Comparison of ENCODE assay signal across 21 cellular contexts in the genomic region with DNA sequence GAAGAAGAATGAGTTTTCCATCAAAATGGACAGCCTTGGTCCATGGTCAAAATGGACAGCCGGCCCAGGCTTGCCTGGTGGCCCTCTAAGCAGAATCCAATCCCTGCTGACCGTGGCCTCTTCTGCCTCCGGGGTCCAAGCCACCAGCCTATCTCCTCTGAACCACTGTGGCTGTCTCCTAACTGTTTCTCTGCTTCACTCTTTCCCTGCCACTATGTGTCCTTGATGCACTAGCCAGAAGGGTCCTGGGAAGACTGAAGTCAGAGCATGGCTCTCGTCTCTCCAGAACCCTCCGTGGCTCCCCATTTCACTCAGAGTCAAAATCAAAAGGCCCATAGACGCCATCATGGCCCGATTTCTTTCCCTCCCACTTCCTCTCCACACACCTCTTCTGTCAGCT. TPM values are rescaled to one million over a fixed set of nuclear protein-coding genes. Genes with fewer than 3 reads are reported as not detected.
DNase-seq lines count a peak whose midpoint lies in the region; TF ChIP-seq lines count a peak whose summit lies in the region.
"Had no signal": no experiment of that assay in that cellular context is flagged by ENCODE, and none has a peak within 500 bp of the region (broad histone marks: within the 10 kb centered on the region; RNA-seq: fewer than 3 reads in every experiment).

No MANE protein-coding gene starts in this region.

- H3K36me3 Mint-ChIP-seq in glutamatergic neuron (ENCODE audit: unreplicated experiment): peaks cover 5% of the 10 kb centered on the region
- H3K36me3 Mint-ChIP-seq: CD8-positive, alpha-beta T cell had no signal

- H3K4me2 ChIP-seq in BLaER1 treated with 17β-estradiol and CSF1 and Interleukin-3, amounts not matched to agents 10 nM and 100 nM: peak overlapping the region in 7 of 11 experiments; percentile 34 to 90 (median 79); a peak in 13 of 22 replicates
- no peak overlapping the region for H3K4me2 ChIP-seq in neuronal stem cell (ENCODE audit: insufficient read depth, low read length, poor library complexity, severe bottlenecking)

- WGBS in neuronal stem cell (ENCODE audit: extremely low coverage in 2 of 2, insufficient read length in 2 of 2, insufficient replicate concordance in 1 of 2), 2 donors: no CpG with 5 or more reads among the region's 7 CpGs
- 77 to 87% (median 86%) methylated on average over 7 of the region's 7 CpGs for WGBS in spleen, 5 donors
- 88% methylated on average over 7 of the region's 7 CpGs for WGBS in esophagus muscularis mucosa

- no peak overlapping the region for H2AK5ac ChIP-seq in neuronal stem cell (ENCODE audit: low read depth, low read length)

- peaks cover 0 to 6% (median 0%) of the 10 kb centered on the region in 11 experiments; a peak in 7 of 22 replicates for H3K9me3 ChIP-seq in BLaER1 treated with 17β-estradiol and CSF1 and Interleukin-3, amounts not matched to agents 10 nM and 100 nM (replicated peaks in 1 of 11)
- peaks cover 0 to 1% of the 10 kb centered on the region in 2 donors for H3K9me3 ChIP-seq in neuronal stem cell (replicated peaks in 1 of 2; ENCODE audit: control insufficient read depth in 2 of 2, insufficient read depth in 1 of 2, low read depth in 1 of 2, low read length in 2 of 2)
- no peaks in the 10 kb centered on the region for H3K9me3 ChIP-seq in spleen
- no peaks in the 10 kb centered on the region for H3K9me3 ChIP-seq in esophagus muscularis mucosa
- no peaks in the 10 kb centered on the region for H3K9me3 ChIP-seq in ascending aorta
- H3K9me3 ChIP-seq: BE2C, BLaER1, Caco-2 had no signal

- no peak overlapping the region for H3K4me3 Mint-ChIP-seq in glutamatergic neuron (ENCODE audit: unreplicated experiment)
- H3K4me3 Mint-ChIP-seq: CD4-positive, alpha-beta T cell; CD8-positive, alpha-beta T cell had no signal

- H3K4ac ChIP-seq in neuronal stem cell (ENCODE audit: low read length): no peak overlapping the region

- no peaks in the 10 kb centered on the region for H3K79me1 ChIP-seq in neuronal stem cell (ENCODE audit: low read depth, low read length)

- H3K9ac ChIP-seq in BLaER1 treated with 17β-estradiol and CSF1 and Interleukin-3, amounts not matched to agents 10 nM and 100 nM: no peak overlapping the region
- no peak overlapping the region for H3K9ac ChIP-seq in neuronal stem cell (ENCODE audit: low read depth, low read length, poor library complexity)
- H3K9ac ChIP-seq: BLaER1 had no signal

- no peak overlapping the region for H3K18ac ChIP-seq in neuronal stem cell (ENCODE audit: low read length)

- peaks cover 3% of the 10 kb centered on the region for H3K9me3 Mint-ChIP-seq in glutamatergic neuron (ENCODE audit: unreplicated experiment)
- H3K9me3 Mint-ChIP-seq: CD4-positive, alpha-beta T cell; CD8-positive, alpha-beta T cell had no signal

- peak overlapping the region in 1 of 11 experiments; percentile 8; a peak in 1 of 22 replicates for H3K27ac ChIP-seq in BLaER1 treated with 17β-estradiol and CSF1 and Interleukin-3, amounts not matched to agents 10 nM and 100 nM
- H3K27ac ChIP-seq in neuronal stem cell (replicated peaks; ENCODE audit: low read length): no peak overlapping the region
- no peak overlapping the region for H3K27ac ChIP-seq in spleen
- H3K27ac ChIP-seq in esophagus muscularis mucosa (replicated peaks in 1 of 4): no peak overlapping the region
- H3K27ac ChIP-seq in ascending aorta: no peak overlapping the region
- H3K27ac ChIP-seq: BLaER1, C4-2B had no signal

- H4K8ac ChIP-seq in neuronal stem cell (ENCODE audit: low read depth, low read length): no peak overlapping the region

- TF ChIP-seq POLR2A in spleen (IDR thresholded peaks at IDR 0.05): no peak
- no peak for TF ChIP-seq POLR2A in esophagus muscularis mucosa (IDR thresholded peaks at IDR 0.05; ENCODE audit: low read depth)

- no peak for TF ChIP-seq EP300 in esophagus muscularis mucosa (IDR thresholded peaks at IDR 0.05)

- H2BK12ac ChIP-seq in neuronal stem cell (ENCODE audit: low read length): no peak overlapping the region

- no peaks in the 10 kb centered on the region for H3K36me3 ChIP-seq in BLaER1 treated with 17β-estradiol and CSF1 and Interleukin-3, amounts not matched to agents 10 nM and 100 nM
- peaks cover 0 to 61% of the 10 kb centered on the region in 2 donors for H3K36me3 ChIP-seq in neuronal stem cell (replicated peaks in 1 of 2; ENCODE audit: control insufficient read depth in 2 of 2, insufficient read depth in 2 of 2, low read length in 2 of 2)
- no peaks in the 10 kb centered on the region for H3K36me3 ChIP-seq in spleen
- no peaks in the 10 kb centered on the region for H3K36me3 ChIP-seq in esophagus muscularis mucosa
- H3K36me3 ChIP-seq in ascending aorta: no peaks in the 10 kb centered on the region
- H3K36me3 ChIP-seq: BE2C, BLaER1 had no signal

- no peak overlapping the region for H2AFZ ChIP-seq in neuronal stem cell (ENCODE audit: low read length)

- peaks cover 81 to 99% (median 97%) of the 10 kb centered on the region in 11 experiments for H3K27me3 ChIP-seq in BLaER1 treated with 17β-estradiol and CSF1 and Interleukin-3, amounts not matched to agents 10 nM and 100 nM
- H3K27me3 ChIP-seq in neuronal stem cell (ENCODE audit: control insufficient read depth in 3 of 3, insufficient read depth in 3 of 3, low read depth in 1 of 3, low read length in 3 of 3) (peaks cover 0 to 83% (median 9%) of the 10 kb centered on the region in 3 experiments), spleen (replicated peaks in 1 of 7) (peaks cover 0 to 47% (median 18%) of the 10 kb centered on the region in 7 donors), esophagus muscularis mucosa (peaks cover 0 to 60% (median 0%) of the 10 kb centered on the region in 4 donors), ascending aorta (no peaks in the 10 kb centered on the region)

- intact Hi-C loops in spleen (cut with DNase I; ENCODE audit: low total_unique reads) (no loop called here), esophagus muscularis mucosa (cut with DNase I) (no loop called here), ascending aorta (cut with DNase I) (no loop called here)

- no peak overlapping the region for H2BK15ac ChIP-seq in neuronal stem cell (ENCODE audit: low read length)

- H3K27ac Mint-ChIP-seq in glutamatergic neuron (ENCODE audit: unreplicated experiment): peak overlapping the region; percentile 28
- H3K27ac Mint-ChIP-seq: CD4-positive, alpha-beta T cell; CD8-positive, alpha-beta T cell had no signal

- peaks cover 3% of the 10 kb centered on the region for H3K27me3 Mint-ChIP-seq in glutamatergic neuron (ENCODE audit: unreplicated experiment)

- peaks cover 21 to 40% (median 28%) of the 10 kb centered on the region in 10 experiments for H3K4me1 ChIP-seq in BLaER1 treated with 17β-estradiol and CSF1 and Interleukin-3, amounts not matched to agents 10 nM and 100 nM
- H3K4me1 ChIP-seq in neuronal stem cell (ENCODE audit: control insufficient read depth in 2 of 2, insufficient read depth in 1 of 2, low read depth in 1 of 2, low read length in 2 of 2): peaks cover 0 to 12% of the 10 kb centered on the region in 2 donors
- no peaks in the 10 kb centered on the region for H3K4me1 ChIP-seq in spleen
- no peaks in the 10 kb centered on the region for H3K4me1 ChIP-seq in esophagus muscularis mucosa
- no peaks in the 10 kb centered on the region for H3K4me1 ChIP-seq in ascending aorta
- H3K4me1 ChIP-seq: BE2C, Caco-2 had no signal

- TF ChIP-seq CTCF in glutamatergic neuron (IDR thresholded peaks at IDR 0.05; ENCODE audit: partially characterized antibody, unreplicated experiment): no peak
- TF ChIP-seq CTCF in spleen (IDR thresholded peaks at IDR 0.05 in 8 of 11, conservative IDR thresholded peaks at IDR 0.05 in 3 of 11): no peak
- no peak for TF ChIP-seq CTCF in esophagus muscularis mucosa (IDR thresholded peaks at IDR 0.05)
- no peak for TF ChIP-seq CTCF in ascending aorta (IDR thresholded peaks at IDR 0.05)

- no peak overlapping the region for H3K23ac ChIP-seq in neuronal stem cell (ENCODE audit: low read depth, low read length, poor library complexity)

- H4K20me1 ChIP-seq in BLaER1 treated with 17β-estradiol and CSF1 and Interleukin-3, amounts not matched to agents 10 nM and 100 nM: peaks cover 0 to 67% (median 32%) of the 10 kb centered on the region in 11 experiments; a peak in 16 of 22 replicates

- H2BK120ac ChIP-seq in neuronal stem cell (ENCODE audit: low read depth, low read length): no peak overlapping the region

- H3K4me1 Mint-ChIP-seq in glutamatergic neuron (ENCODE audit: low read depth, unreplicated experiment): peaks cover 3% of the 10 kb centered on the region

- H2BK5ac ChIP-seq in neuronal stem cell (ENCODE audit: low read length): no peak overlapping the region

- DNase-seq in glutamatergic neuron (no peak), neuronal stem cell (ENCODE audit: low spot score) (no peak), spleen (peak; percentile 51), RKO (ENCODE audit: low spot score) (no peak), esophagus muscularis mucosa (ENCODE audit: extremely low spot score) (no peak), mucosa of gallbladder (ENCODE audit: low spot score) (no peak), ascending aorta (ENCODE audit: low spot score in 2 of 2) (no peak)
- DNase-seq: 8988T; ACHN; BE2C; Caco-2; Calu3; CD4-positive, alpha-beta T cell; CD8-positive, alpha-beta T cell; DMS79 treated with DMSO at 0.1 percent for 48 hours; GF-D8 had no signal

- no peak overlapping the region for H4K91ac ChIP-seq in neuronal stem cell (ENCODE audit: low read depth, low read length, poor library complexity)

- peak overlapping the region; percentile 21 for H3K14ac ChIP-seq in neuronal stem cell (ENCODE audit: low read length)

- H3K4me3 ChIP-seq in BLaER1 treated with 17β-estradiol and CSF1 and Interleukin-3, amounts not matched to agents 10 nM and 100 nM: no peak overlapping the region
- no peak overlapping the region for H3K4me3 ChIP-seq in neuronal stem cell (ENCODE audit: low read length in 2 of 2)
- no peak overlapping the region for H3K4me3 ChIP-seq in spleen
- H3K4me3 ChIP-seq in esophagus muscularis mucosa: no peak overlapping the region
- no peak overlapping the region for H3K4me3 ChIP-seq in ascending aorta
- H3K4me3 ChIP-seq: BLaER1 had no signal

RNA-seq across cellular contexts. Expression of gene FZD10, which starts 8.5 kb away (rescaled TPM):
- total RNA-seq in glutamatergic neuron (ENCODE audit: unreplicated experiment) (not detected), spleen (under 1 TPM in 3 of 7 donors, not detected in 4; 0.11 to 0.20 (median 0.18) TPM), esophagus muscularis mucosa (1 to 10 TPM in 2 of 4 donors, under 1 TPM in 2; 0.42 to 1.5 (median 1.0) TPM), mucosa of gallbladder (1.1 TPM), ascending aorta (0.21 TPM)
- 0.38 TPM for polyA plus RNA-seq in neuronal stem cell (2013, experiment 1 of 2)
- polyA plus RNA-seq in neuronal stem cell (2013, experiment 2 of 2): 0.36 TPM
- polyA plus RNA-seq in spleen: under 1 TPM in 2 of 3 donors, not detected in 1; 0.02 to 0.06 TPM
- total RNA-seq: A673; Calu3; CD4-positive, alpha-beta T cell; CD8-positive, alpha-beta T cell had no signal
- polyA plus RNA-seq: AG04450 had no signal
